9 cellular contexts compared by ENCODE assay signal in genomic region chr6:158799051-158799792, GRCh38. TPM values are rescaled to one million over a fixed set of nuclear protein-coding genes. Genes with fewer than 3 reads are reported as not detected.
A peak's percentile ranks its signal among the peaks of the same experiment; 100 is the strongest.
DNase-seq lines count a peak whose midpoint lies in the region; ATAC-seq, FAIRE-seq and TF ChIP-seq lines count a peak whose summit lies in the region.
"Had no signal": no experiment of that assay in that cellular context is flagged by ENCODE, and none has a peak within 500 bp of the region (broad histone marks: within the 10 kb centered on the region; RNA-seq: fewer than 3 reads in every experiment).

No MANE protein-coding gene starts in this region.

- CTCF ChIA-PET in GM12878 (lab: Yijun Ruan, JAX): interaction anchor here (0.5 to 11.4 kb wide), 6 partner anchors 9 to 571 kb away, joined by 3 to 127 read pairs (median 4); no protein-coding TSS in a partner anchor

- no peak overlapping the region for H3K4me3 ChIP-seq in GM23338
- peak overlapping the region; percentile 12; the same call in 1 of the 2 replicates for H3K4me3 ChIP-seq in GM12878
- no peak overlapping the region for H3K4me3 ChIP-seq in left lung
- H3K4me3 ChIP-seq: ovary had no signal

- intact Hi-C loops in GM12878 (cut with micrococcal nuclease; ENCODE audit: unreplicated experiment): no loop called here
- intact Hi-C loops in left lung (cut with DNase I): no loop called here

- in situ Hi-C loops in GM12878 (cut with MboI): loop anchor here (5.0 kb wide), 1 partner anchor 168 kb away; no protein-coding TSS in a partner anchor

- RAD21 ChIA-PET in GM12878 (lab: Charles Lee; ENCODE audit: unreplicated experiment): interaction anchor here (0.7 to 8.6 kb wide), 10 partner anchors 9 to 289 kb away, joined by 3 to 65 read pairs (median 4); no protein-coding TSS in a partner anchor

- TF ChIP-seq EP300 in GM12878 (IDR thresholded peaks at IDR 0.05; ENCODE audit: borderline replicate concordance in 1 of 2, control insufficient read depth in 1 of 2, low read depth in 2 of 2, low read length in 2 of 2): no peak

- POLR2A ChIA-PET in GM12878 (lab: Charles Lee): interaction anchor here (0.6 to 4.5 kb wide), 6 partner anchors 9 to 70 kb away, joined by 3 to 21 read pairs (median 4); no protein-coding TSS in a partner anchor

- H2AFZ ChIP-seq in GM23338 (no peak overlapping the region), GM12878 (ENCODE audit: control insufficient read depth, low read depth, low read length) (no peak overlapping the region)

- no peaks in the 10 kb centered on the region; the same call in 2 of the 3 replicates for H3K9me3 ChIP-seq in GM12878 (replicated peaks; ENCODE audit: control insufficient read depth, insufficient read depth, low read length)
- H3K9me3 ChIP-seq in left lung: no peaks in the 10 kb centered on the region
- H3K9me3 ChIP-seq: ovary had no signal

- no peaks in the 10 kb centered on the region for H3K9me3 Mint-ChIP-seq in GM23338

- H3K27me3 Mint-ChIP-seq in GM23338 (ENCODE audit: insufficient read depth, low read depth, poor library complexity): peaks cover 17% of the 10 kb centered on the region

- H3K9me2 ChIP-seq in GM23338 (ENCODE audit: insufficient read depth): no peaks in the 10 kb centered on the region

- TF ChIP-seq CTCF in GM23338 (conservative IDR thresholded peaks at IDR 0.05; ENCODE audit: low read depth in 2 of 2) (no peak), GM12878 (IDR thresholded peaks at IDR 0.05 in 2 of 3, conservative IDR thresholded peaks at IDR 0.05 in 1 of 3; ENCODE audit: control insufficient read depth in 2 of 3, extremely low read depth in 1 of 3, insufficient read depth in 1 of 3, low read depth in 3 of 3, low read length in 3 of 3) (no peak), left lung (IDR thresholded peaks at IDR 0.05) (no peak)

- 0 out of 2 replicates have a peak, but pooled peaks cover 3% of the 10 kb centered on the region for H3F3A ChIP-seq in GM23338 (replicated peaks; ENCODE audit: low read depth)

- SMC1A ChIA-PET in GM12878 (lab: Charles Lee; ENCODE audit: uncharacterized antibody, unreplicated experiment): interaction anchor here (0.6 to 3.1 kb wide), 8 partner anchors 10 to 162 kb away, joined by 3 to 38 read pairs (median 4); no protein-coding TSS in a partner anchor

- H3K9ac ChIP-seq in GM12878 (ENCODE audit: control insufficient read depth, insufficient read depth, low read length): no peak overlapping the region

- peak overlapping the region; percentile 42 for H3K27ac ChIP-seq in GM23338 (ENCODE audit: low read depth)
- peak overlapping the region; percentile 34; the same call in 1 of the 2 replicates for H3K27ac ChIP-seq in GM12878 (ENCODE audit: control insufficient read depth, insufficient read depth)
- peak overlapping the region in 1 of 2 donors; percentile 49 for H3K27ac ChIP-seq in left lung

- WGBS in GM12878 (ENCODE audit: insufficient coverage, insufficient replicate concordance, low lambda C conversion rate, missing lambda C conversion rate): 30% methylated on average over 11 of the region's 11 CpGs

- H3K4me2 ChIP-seq in GM23338 (no peak overlapping the region), GM12878 (ENCODE audit: control insufficient read depth, insufficient read depth) (peak overlapping the region; percentile 35)

- FAIRE-seq in GM12878 (lab: Jason Lieb, UNC): no peak

- no peak for DNase-seq in GM23338 (ENCODE audit: low spot score)
- peak; percentile 83 for DNase-seq in NCI-H345 (lab: John Stamatoyannopoulos, UW)
- no peak for DNase-seq in GM12878 (ENCODE audit: low read depth, low spot score)
- no peak for DNase-seq in left lung

- H3K4me3 Mint-ChIP-seq in GM23338: no peak overlapping the region

- BruUV-seq in GM12878 (replicated peaks; lab: Mats Ljungman, UMichigan): TSS peak; percentile 4

- H3K27ac Mint-ChIP-seq in GM23338: no peak overlapping the region

- H3K4me1 ChIP-seq in GM23338 (ENCODE audit: insufficient read depth): peaks cover 75% of the 10 kb centered on the region
- H3K4me1 ChIP-seq in GM12878 (ENCODE audit: control insufficient read depth, insufficient read depth, low read length): peaks cover 62% of the 10 kb centered on the region
- H3K4me1 ChIP-seq in left lung: peaks cover 57 to 78% of the 10 kb centered on the region in 2 donors

- no peak for TF ChIP-seq RAD21 in GM12878 (IDR thresholded peaks at IDR 0.05; ENCODE audit: insufficient read depth, low read depth, low read length)

- H3K36me3 ChIP-seq in GM23338 (ENCODE audit: insufficient read depth) (no peaks in the 10 kb centered on the region), GM12878 (ENCODE audit: control insufficient read depth in 2 of 2, insufficient read depth in 2 of 2, low read length in 1 of 2) (peaks cover 1 to 15% of the 10 kb centered on the region in 2 experiments; a peak in 3 of 4 replicates), left lung (no peaks in the 10 kb centered on the region)
- H3K36me3 ChIP-seq: ovary had no signal

- ATAC-seq in GM23338 (no peak), GM12878 (peak; percentile 3; the same call in 2 of the 3 replicates), left lung (peak; percentile 43), GM18519 (IDR thresholded peaks at IDR 0.05; ENCODE audit: low FRiP score, unreplicated experiment) (no peak), GM21825 (IDR thresholded peaks at IDR 0.05; ENCODE audit: unreplicated experiment) (no peak), GM19452 (IDR thresholded peaks at IDR 0.05; ENCODE audit: unreplicated experiment) (no peak), GM19351 (IDR thresholded peaks at IDR 0.05; ENCODE audit: unreplicated experiment) (no peak)

- H4K20me1 ChIP-seq in GM23338 (replicated peaks; ENCODE audit: insufficient read depth): peaks cover 84% of the 10 kb centered on the region
- peaks cover 13% of the 10 kb centered on the region for H4K20me1 ChIP-seq in GM12878 (ENCODE audit: control insufficient read depth, insufficient read depth)

- TF ChIP-seq POLR2A in GM12878 (IDR thresholded peaks at IDR 0.05; ENCODE audit: low read depth, low read length): no peak

- peaks cover 24% of the 10 kb centered on the region; the same call in 2 of the 3 replicates for H3K36me3 Mint-ChIP-seq in GM23338 (ENCODE audit: low read depth)

- H3K27me3 ChIP-seq in GM23338 (ENCODE audit: insufficient read depth): no peaks in the 10 kb centered on the region
- no peaks in the 10 kb centered on the region for H3K27me3 ChIP-seq in GM12878 (replicated peaks in 1 of 2; ENCODE audit: control insufficient read depth in 2 of 2, insufficient read depth in 2 of 2, low read length in 1 of 2)
- no peaks in the 10 kb centered on the region for H3K27me3 ChIP-seq in left lung
- H3K27me3 ChIP-seq: ovary had no signal

- H3K4me1 Mint-ChIP-seq in GM23338: peaks cover 73% of the 10 kb centered on the region

- H3K79me2 ChIP-seq in GM23338 (replicated peaks; ENCODE audit: insufficient read depth): peaks cover 99% of the 10 kb centered on the region
- H3K79me2 ChIP-seq in GM12878 (ENCODE audit: control insufficient read depth, insufficient read depth, low read length): peaks cover 95% of the 10 kb centered on the region

TF ChIP-seq in GM23338, 12 proteins besides CTCF, POLR2A, EP300 and RAD21 (continues in another document):
- TF ChIP-seq ZNF114 (CRISPR knock-in tag; IDR thresholded peaks at IDR 0.05): no peak
- TF ChIP-seq ZNF331 (CRISPR knock-in tag; IDR thresholded peaks at IDR 0.05; ENCODE audit: low read depth): no peak
- TF ChIP-seq JUNB (IDR thresholded peaks at IDR 0.05; ENCODE audit: unreplicated experiment): no peak
- no peak for TF ChIP-seq NANOG (IDR thresholded peaks at IDR 0.05; ENCODE audit: borderline replicate concordance)
- TF ChIP-seq STAT1 (IDR thresholded peaks at IDR 0.05; ENCODE audit: unreplicated experiment): no peak
- no peak for TF ChIP-seq EZH2 (IDR thresholded peaks at IDR 0.05; ENCODE audit: low read depth, unreplicated experiment)
- no peak for TF ChIP-seq CREB1 (CRISPR knock-in tag; IDR thresholded peaks at IDR 0.05; ENCODE audit: low read depth)

TF ChIP-seq in GM12878, 131 proteins besides CTCF, POLR2A, EP300 and RAD21:
- TF ChIP-seq CHD2 (IDR thresholded peaks at IDR 0.05; ENCODE audit: borderline replicate concordance, low read depth, low read length) (no peak), MXI1 (IDR thresholded peaks at IDR 0.05; ENCODE audit: low read depth, low read length) (no peak), TCF7 (IDR thresholded peaks at IDR 0.05; ENCODE audit: borderline replicate concordance) (no peak), RCOR1 (conservative IDR thresholded peaks at IDR 0.05; ENCODE audit: low read depth, low read length) (no peak)

RNA-seq across cellular contexts. Expression of gene EZR, which starts 19.9 kb away (rescaled TPM):
- total RNA-seq in GM23338 (2014; rRNA removed; shearing (Covaris generic)): 208 and 209 TPM in 2 replicates
- 188 and 199 TPM in 2 replicates for polyA plus RNA-seq in GM23338 (2016; fragmentation: Nextera tagmentation; extraction: Ambion mirVana)
- total RNA-seq in GM12878 (2013; cell fraction: nucleolus; rRNA removed): 54.4 and 55.1 TPM in 2 replicates
- 189 and 200 TPM in 2 replicates for total RNA-seq in GM12878 (2014; rRNA removed)
- total RNA-seq in GM12878 (2014; rRNA removed; fragmentation: Illumina TruSeq; extraction: Trizol): 155 and 160 TPM in 2 replicates
- 248 and 249 TPM in 2 replicates for total RNA-seq in GM12878 (2021)
- 148 TPM for polyA plus RNA-seq in GM12878 (2011; ENCODE audit: low read depth)
- 93.4 and 128 TPM in 2 replicates for polyA plus RNA-seq in GM12878 (2011; rRNA removed)
- 112 and 120 TPM in 2 replicates for polyA plus RNA-seq in GM12878 (2011; cell fraction: cytosol; rRNA removed)
- polyA plus RNA-seq in GM12878 (2011; cell fraction: nucleus; rRNA removed): 120 and 221 TPM in 2 replicates
- polyA plus RNA-seq in GM12878 (2012): 164 and 171 TPM in 2 replicates
- 141 and 160 TPM in 2 replicates for polyA plus RNA-seq in GM12878 (2014; fragmentation: Illumina TruSeq; extraction: Trizol)
- polyA plus RNA-seq in GM12878 (2014; fragmentation: Nextera tagmentation; extraction: Ambion mirVana): 10 to 100 TPM; 79.1 to 98.6 TPM
- polyA plus RNA-seq in GM12878 (2014; rRNA removed): 162 and 171 TPM in 2 replicates
- polyA plus RNA-seq in GM12878 (2016; fragmentation: Nextera tagmentation; extraction: Ambion mirVana): 100 to 1,000 TPM; 277 to 282 TPM
- 93.4 and 100 TPM in 2 replicates for polyA minus RNA-seq in GM12878 (2011; rRNA and poly(A)+ RNA removed)
- 46.6 and 47.4 TPM in 2 replicates for polyA minus RNA-seq in GM12878 (2011; cell fraction: cytosol; rRNA and poly(A)+ RNA removed)
- 24.4 and 59.1 TPM in 2 replicates for polyA minus RNA-seq in GM12878 (2011; cell fraction: nucleus; rRNA and poly(A)+ RNA removed)
- total RNA-seq in left lung: 100 to 1,000 TPM; 315 to 328 TPM

Comparison
In these comparisons a context has a peak if more than half of its experiments do, and no peak if none do; other contexts are left out.
1. ATAC-seq: peak in GM12878 (single experiment) and left lung (single experiment); none in GM23338 (single experiment), GM18519 (single experiment), GM21825 (single experiment), GM19452 (single experiment) and GM19351 (single experiment).